In the genomic region with DNA sequence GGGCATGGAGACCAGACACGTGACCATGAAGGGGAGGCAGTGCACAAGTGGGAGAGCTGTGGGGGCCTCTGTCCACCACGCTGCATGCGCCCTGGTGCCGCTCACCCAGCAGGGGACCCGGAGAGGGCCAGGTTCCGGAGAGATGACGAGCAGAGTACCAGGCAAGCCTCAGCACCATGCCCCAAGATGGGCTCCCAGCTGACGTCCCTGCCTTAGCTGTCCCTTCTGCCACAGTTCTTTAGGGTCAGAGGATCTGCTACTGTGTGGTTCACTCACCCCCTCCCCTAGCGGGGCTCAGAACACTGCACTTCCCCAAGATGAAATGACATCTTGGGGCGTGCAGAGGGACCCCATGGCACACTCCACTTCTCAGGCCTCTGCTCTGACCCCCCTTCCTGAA, we compare ENCODE assay signal across 1 cellular context.
TF ChIP-seq lines count a peak whose summit lies in the region.

No MANE protein-coding gene starts in this region.

TF ChIP-seq in WTC11, 78 proteins besides CTCF, POLR2A, EP300 and RAD21:
- TF ChIP-seq ETV6 (CRISPR knock-in tag; IDR thresholded peaks at IDR 0.05): no peak
- TF ChIP-seq, protein P1, sequence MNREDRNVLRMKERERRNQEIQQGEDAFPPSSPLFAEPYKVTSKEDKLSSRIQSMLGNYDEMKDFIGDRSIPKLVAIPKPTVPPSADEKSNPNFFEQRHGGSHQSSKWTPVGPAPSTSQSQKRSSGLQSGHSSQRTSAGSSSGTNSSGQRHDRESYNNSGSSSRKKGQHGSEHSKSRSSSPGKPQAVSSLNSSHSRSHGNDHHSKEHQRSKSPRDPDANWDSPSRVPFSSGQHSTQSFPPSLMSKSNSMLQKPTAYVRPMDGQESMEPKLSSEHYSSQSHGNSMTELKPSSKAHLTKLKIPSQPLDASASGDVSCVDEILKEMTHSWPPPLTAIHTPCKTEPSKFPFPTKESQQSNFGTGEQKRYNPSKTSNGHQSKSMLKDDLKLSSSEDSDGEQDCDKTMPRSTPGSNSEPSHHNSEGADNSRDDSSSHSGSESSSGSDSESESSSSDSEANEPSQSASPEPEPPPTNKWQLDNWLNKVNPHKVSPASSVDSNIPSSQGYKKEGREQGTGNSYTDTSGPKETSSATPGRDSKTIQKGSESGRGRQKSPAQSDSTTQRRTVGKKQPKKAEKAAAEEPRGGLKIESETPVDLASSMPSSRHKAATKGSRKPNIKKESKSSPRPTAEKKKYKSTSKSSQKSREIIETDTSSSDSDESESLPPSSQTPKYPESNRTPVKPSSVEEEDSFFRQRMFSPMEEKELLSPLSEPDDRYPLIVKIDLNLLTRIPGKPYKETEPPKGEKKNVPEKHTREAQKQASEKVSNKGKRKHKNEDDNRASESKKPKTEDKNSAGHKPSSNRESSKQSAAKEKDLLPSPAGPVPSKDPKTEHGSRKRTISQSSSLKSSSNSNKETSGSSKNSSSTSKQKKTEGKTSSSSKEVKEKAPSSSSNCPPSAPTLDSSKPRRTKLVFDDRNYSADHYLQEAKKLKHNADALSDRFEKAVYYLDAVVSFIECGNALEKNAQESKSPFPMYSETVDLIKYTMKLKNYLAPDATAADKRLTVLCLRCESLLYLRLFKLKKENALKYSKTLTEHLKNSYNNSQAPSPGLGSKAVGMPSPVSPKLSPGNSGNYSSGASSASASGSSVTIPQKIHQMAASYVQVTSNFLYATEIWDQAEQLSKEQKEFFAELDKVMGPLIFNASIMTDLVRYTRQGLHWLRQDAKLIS (CRISPR knock-in tag; IDR thresholded peaks at IDR 0.05; ENCODE audit: borderline replicate concordance): no peak
- TF ChIP-seq, protein P2, sequence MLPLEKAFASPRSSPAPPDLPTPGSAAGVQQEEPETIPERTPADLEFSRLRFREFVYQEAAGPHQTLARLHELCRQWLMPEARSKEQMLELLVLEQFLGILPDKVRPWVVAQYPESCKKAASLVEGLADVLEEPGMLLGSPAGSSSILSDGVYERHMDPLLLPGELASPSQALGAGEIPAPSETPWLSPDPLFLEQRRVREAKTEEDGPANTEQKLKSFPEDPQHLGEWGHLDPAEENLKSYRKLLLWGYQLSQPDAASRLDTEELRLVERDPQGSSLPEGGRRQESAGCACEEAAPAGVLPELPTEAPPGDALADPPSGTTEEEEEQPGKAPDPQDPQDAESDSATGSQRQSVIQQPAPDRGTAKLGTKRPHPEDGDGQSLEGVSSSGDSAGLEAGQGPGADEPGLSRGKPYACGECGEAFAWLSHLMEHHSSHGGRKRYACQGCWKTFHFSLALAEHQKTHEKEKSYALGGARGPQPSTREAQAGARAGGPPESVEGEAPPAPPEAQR (CRISPR knock-in tag; IDR thresholded peaks at IDR 0.05): no peak
- TF ChIP-seq, protein P3, sequence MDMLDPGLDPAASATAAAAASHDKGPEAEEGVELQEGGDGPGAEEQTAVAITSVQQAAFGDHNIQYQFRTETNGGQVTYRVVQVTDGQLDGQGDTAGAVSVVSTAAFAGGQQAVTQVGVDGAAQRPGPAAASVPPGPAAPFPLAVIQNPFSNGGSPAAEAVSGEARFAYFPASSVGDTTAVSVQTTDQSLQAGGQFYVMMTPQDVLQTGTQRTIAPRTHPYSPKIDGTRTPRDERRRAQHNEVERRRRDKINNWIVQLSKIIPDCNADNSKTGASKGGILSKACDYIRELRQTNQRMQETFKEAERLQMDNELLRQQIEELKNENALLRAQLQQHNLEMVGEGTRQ (CRISPR knock-in tag; IDR thresholded peaks at IDR 0.05): no peak
- no peak for TF ChIP-seq ZNF263 (CRISPR knock-in tag; IDR thresholded peaks at IDR 0.05; ENCODE audit: low read depth)
- no peak for TF ChIP-seq TP53 (CRISPR knock-in tag; IDR thresholded peaks at IDR 0.05)
- TF ChIP-seq, protein P4, sequence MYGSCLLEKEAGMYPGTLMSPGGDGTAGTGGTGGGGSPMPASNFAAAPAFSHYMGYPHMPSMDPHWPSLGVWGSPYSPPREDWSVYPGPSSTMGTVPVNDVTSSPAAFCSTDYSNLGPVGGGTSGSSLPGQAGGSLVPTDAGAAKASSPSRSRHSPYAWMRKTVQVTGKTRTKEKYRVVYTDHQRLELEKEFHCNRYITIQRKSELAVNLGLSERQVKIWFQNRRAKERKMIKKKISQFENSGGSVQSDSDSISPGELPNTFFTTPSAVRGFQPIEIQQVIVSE (CRISPR knock-in tag; IDR thresholded peaks at IDR 0.05; ENCODE audit: borderline replicate concordance): no peak
- TF ChIP-seq SMAD3 (CRISPR knock-in tag; IDR thresholded peaks at IDR 0.05; ENCODE audit: borderline replicate concordance): no peak
- no peak for TF ChIP-seq OVOL2 (CRISPR knock-in tag; IDR thresholded peaks at IDR 0.05; ENCODE audit: borderline replicate concordance)
